Comparison of ENCODE assay signal across 21 cellular contexts in the genomic region with DNA sequence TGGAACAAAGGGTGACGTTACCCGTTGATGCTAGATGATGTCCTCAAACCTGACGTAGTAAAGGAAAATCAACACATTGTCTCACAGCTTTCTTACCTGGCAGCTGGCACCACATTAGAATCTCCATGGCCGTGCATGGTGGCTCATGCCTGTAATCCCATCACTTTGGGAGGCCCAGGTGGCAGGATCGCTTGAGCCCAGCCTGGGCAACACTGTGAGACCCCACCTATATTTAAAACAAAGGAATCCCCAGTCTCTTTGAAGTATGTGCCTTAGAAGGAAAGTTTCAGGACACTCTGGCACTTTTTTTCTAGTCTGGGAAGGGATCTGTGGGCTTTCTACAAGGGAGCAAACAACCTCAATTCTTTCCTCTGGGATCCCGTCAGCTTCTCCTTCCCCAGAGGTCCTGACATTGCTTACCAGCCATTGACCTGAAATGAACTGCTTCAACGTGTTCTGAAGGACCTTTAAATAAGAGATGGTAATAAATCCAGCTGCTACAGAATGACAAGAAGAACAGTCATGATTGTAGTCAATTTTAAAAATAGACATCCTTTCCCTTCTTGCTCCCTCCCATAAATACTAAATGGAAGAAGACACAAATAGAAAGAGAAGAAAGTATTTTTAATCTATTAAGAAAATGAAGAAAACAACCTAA. TPM values are rescaled to one million over a fixed set of nuclear protein-coding genes. Genes with fewer than 3 reads are reported as not detected.
DNase-seq lines count a peak whose midpoint lies in the region; ATAC-seq, FAIRE-seq and TF ChIP-seq lines count a peak whose summit lies in the region.
"Had no signal": no experiment of that assay in that cellular context is flagged by ENCODE, and none has a peak within 500 bp of the region (broad histone marks: within the 10 kb centered on the region; RNA-seq: fewer than 3 reads in every experiment).

No MANE protein-coding gene starts in this region.

- no peak overlapping the region for H4K5ac ChIP-seq in mesendoderm (ENCODE audit: low read length)

- dilution Hi-C loops in endothelial cell of umbilical vein (cut with MboI; ENCODE audit: extremely low pct_ligation_motif_present, low sequenced_read_pairs): no loop called here

- H3K36me3 ChIP-seq in HUES48 (ENCODE audit: control insufficient read depth, insufficient read depth, low read length) (no peaks in the 10 kb centered on the region), PC-9 (ENCODE audit: low read depth) (no peaks in the 10 kb centered on the region), endothelial cell of umbilical vein (ENCODE audit: control insufficient read depth in 2 of 2, extremely low read depth in 1 of 2, insufficient read depth in 2 of 2, low read length in 2 of 2) (no peaks in the 10 kb centered on the region), gastrocnemius medialis (no peaks in the 10 kb centered on the region), mesendoderm (ENCODE audit: control insufficient read depth, insufficient read depth, low read length) (no peaks in the 10 kb centered on the region)

- H3K9me3 ChIP-seq in HUES48 (ENCODE audit: control insufficient read depth, insufficient read depth, low read length) (no peaks in the 10 kb centered on the region), PC-9 (ENCODE audit: insufficient read depth, low read depth) (no peaks in the 10 kb centered on the region), endothelial cell of umbilical vein (replicated peaks; ENCODE audit: control insufficient read depth, insufficient read depth, low read length) (no peaks in the 10 kb centered on the region), gastrocnemius medialis (no peaks in the 10 kb centered on the region)
- H3K9me3 ChIP-seq: body of pancreas, neutrophil had no signal

- ATAC-seq in gastrocnemius medialis: peak; percentile 78 to 85
- ATAC-seq: activated T-cell treated with anti-CD3 and anti-CD28 coated beads, Interleukin-2, amount 50 U/mL, for 72 hours; stimulated activated effector memory CD8-positive, alpha-beta T cell treated with anti-CD3 and anti-CD28 coated beads, Interleukin-12 subunit alpha, Interleukin-12 subunit beta, amount 100 ng/mL, for 72 hours had no signal

- H2AFZ ChIP-seq in PC-9 (no peak overlapping the region), endothelial cell of umbilical vein (ENCODE audit: low read depth, low read length) (no peak overlapping the region)

- H3K4me1 ChIP-seq in HUES48 (ENCODE audit: control insufficient read depth, insufficient read depth, low read length): peaks cover 13% of the 10 kb centered on the region; the same call in 1 of the 2 replicates
- peaks cover 15% of the 10 kb centered on the region for H3K4me1 ChIP-seq in PC-9 (replicated peaks; ENCODE audit: insufficient read depth)
- H3K4me1 ChIP-seq in endothelial cell of umbilical vein (ENCODE audit: control insufficient read depth, extremely low read depth, insufficient read depth, low read length): peaks cover 20% of the 10 kb centered on the region
- peaks cover 5 to 17% of the 10 kb centered on the region in 2 donors for H3K4me1 ChIP-seq in gastrocnemius medialis
- H3K4me1 ChIP-seq in mesendoderm (ENCODE audit: control insufficient read depth, low read depth, low read length): no peaks in the 10 kb centered on the region
- H3K4me1 ChIP-seq: body of pancreas had no signal

- H2BK15ac ChIP-seq in mesendoderm (replicated peaks; ENCODE audit: low read depth): no peak overlapping the region

- no peak overlapping the region for H3K9ac ChIP-seq in HUES48 (ENCODE audit: low read depth, low read length)
- peak overlapping the region; percentile 74 for H3K9ac ChIP-seq in endothelial cell of umbilical vein (replicated peaks; ENCODE audit: extremely low read depth, insufficient read depth, low read length)
- H3K9ac ChIP-seq in mesendoderm (ENCODE audit: low read length): no peak overlapping the region

- no peak overlapping the region for H2BK120ac ChIP-seq in mesendoderm (ENCODE audit: low read depth, low read length)

- H3K79me2 ChIP-seq in PC-9 (ENCODE audit: low read depth): no peaks in the 10 kb centered on the region
- no peaks in the 10 kb centered on the region for H3K79me2 ChIP-seq in endothelial cell of umbilical vein (ENCODE audit: control insufficient read depth, insufficient read depth, low read length)
- H3K79me2 ChIP-seq in mesendoderm (ENCODE audit: control insufficient read depth, insufficient read depth, low read length): no peaks in the 10 kb centered on the region

- H2BK5ac ChIP-seq in mesendoderm (ENCODE audit: low read length): no peak overlapping the region

- H3K79me1 ChIP-seq in mesendoderm (ENCODE audit: low read length): no peaks in the 10 kb centered on the region

- TF ChIP-seq POLR2A in endothelial cell of umbilical vein (IDR thresholded peaks at IDR 0.05; ENCODE audit: low read depth, low read length) (no peak), gastrocnemius medialis (IDR thresholded peaks at IDR 0.05) (no peak)

- H4K20me1 ChIP-seq in PC-9 (ENCODE audit: insufficient read depth): no peaks in the 10 kb centered on the region
- no peaks in the 10 kb centered on the region for H4K20me1 ChIP-seq in endothelial cell of umbilical vein (replicated peaks; ENCODE audit: control insufficient read depth, extremely low read depth, insufficient read depth, low read length)

- H3K4me3 ChIP-seq in HUES48 (ENCODE audit: low read depth, low read length) (no peak overlapping the region), PC-9 (no peak overlapping the region), endothelial cell of umbilical vein (replicated peaks in 1 of 3; ENCODE audit: insufficient read depth in 1 of 3, low read depth in 1 of 3, low read length in 3 of 3) (no peak overlapping the region), gastrocnemius medialis (no peak overlapping the region), mesendoderm (ENCODE audit: low read length) (no peak overlapping the region)
- H3K4me3 ChIP-seq: body of pancreas had no signal

- TSS peak; percentile 76 for BruUV-seq in PC-9 (replicated peaks; lab: Mats Ljungman, UMichigan)
- TSS peak; percentile 79 for BruUV-seq in endothelial cell of umbilical vein (replicated peaks; lab: Mats Ljungman, UMichigan)

- H4K8ac ChIP-seq in mesendoderm (ENCODE audit: low read depth, low read length): no peak overlapping the region

- in situ Hi-C loops in gastrocnemius medialis (cut with MboI; ENCODE audit: low sequenced_read_pairs in 4 of 4): no loop called here

- H3F3A ChIP-seq in PC-9 (ENCODE audit: insufficient read depth, low read depth): 0 out of 2 replicates have a peak, but pooled peaks cover 5% of the 10 kb centered on the region

- no peak overlapping the region for H3K18ac ChIP-seq in mesendoderm (ENCODE audit: low read length)

- no peaks in the 10 kb centered on the region for H3K9me1 ChIP-seq in endothelial cell of umbilical vein (replicated peaks; ENCODE audit: control insufficient read depth, extremely low read depth, insufficient read depth, low read length)

- H3K27ac ChIP-seq in HUES48 (ENCODE audit: low read depth, low read length) (peak overlapping the region; percentile 21), PC-9 (no peak overlapping the region), endothelial cell of umbilical vein (ENCODE audit: insufficient read depth, low read depth, low read length) (peak overlapping the region; percentile 91), gastrocnemius medialis (peak overlapping the region in 3 of 4 donors; percentile 60 to 66 (median 62)), mesendoderm (ENCODE audit: low read depth, low read length) (no peak overlapping the region)
- H3K27ac ChIP-seq: body of pancreas, neutrophil, VCaP had no signal

- H3K56ac ChIP-seq in mesendoderm (ENCODE audit: low read length): no peak overlapping the region

- no peak overlapping the region for H3K4ac ChIP-seq in mesendoderm (ENCODE audit: low read depth, low read length)

- TF ChIP-seq CTCF in PC-9 (conservative IDR thresholded peaks at IDR 0.05) (no peak), endothelial cell of umbilical vein (IDR thresholded peaks at IDR 0.05; ENCODE audit: extremely low read depth in 1 of 2, insufficient read depth in 1 of 2, low read depth in 1 of 2, low read length in 2 of 2) (no peak), gastrocnemius medialis (IDR thresholded peaks at IDR 0.05 in 4 of 5, conservative IDR thresholded peaks at IDR 0.05 in 1 of 5) (no peak)

- POLR2A ChIA-PET in PC-9 (lab: Charles Lee; ENCODE audit: unreplicated experiment) (no interaction called here), endothelial cell of umbilical vein (lab: Charles Lee) (interaction anchor here (1.0 kb wide), 1 partner anchor 54 kb away, joined by 3 read pairs; no protein-coding TSS in a partner anchor)

- H3K9me2 ChIP-seq in PC-9 (ENCODE audit: insufficient read depth): no peaks in the 10 kb centered on the region

- intact Hi-C loops in PC-9 (cut with micrococcal nuclease; ENCODE audit: unreplicated experiment): no loop called here
- intact Hi-C loops in endothelial cell of umbilical vein (cut with micrococcal nuclease): loop anchor here (1.0 to 5.0 kb wide), 5 partner anchors 22 to 443 kb away; no protein-coding TSS in a partner anchor
- intact Hi-C loops in gastrocnemius medialis (cut with DNase I; ENCODE audit: low total_unique reads): no loop called here

- CTCF ChIA-PET in PC-9 (lab: Charles Lee) (no interaction called here), endothelial cell of umbilical vein (lab: Charles Lee) (interaction anchor here (0.8 to 2.4 kb wide), 7 partner anchors 17 to 327 kb away, joined by 3 to 11 read pairs (median 3); no protein-coding TSS in a partner anchor)

- H3K4me2 ChIP-seq in PC-9: peak overlapping the region; percentile 75; the same call in 1 of the 2 replicates
- H3K4me2 ChIP-seq in endothelial cell of umbilical vein (ENCODE audit: insufficient read depth, low read length): peak overlapping the region; percentile 87
- no peak overlapping the region for H3K4me2 ChIP-seq in mesendoderm (ENCODE audit: low read length)

- no peak overlapping the region for H3K23ac ChIP-seq in mesendoderm (ENCODE audit: low read length)

- no peak for DNase-seq in PC-9
- DNase-seq in endothelial cell of umbilical vein (ENCODE audit: low read depth, low spot score): no peak
- no peak for DNase-seq in gastrocnemius medialis
- no peak for DNase-seq in NK-92 (lab: John Stamatoyannopoulos, UW; ENCODE audit: unreplicated experiment)
- no peak for DNase-seq in nucleus accumbens (lab: John Stamatoyannopoulos, UW)
- DNase-seq in mesendoderm: no peak
- DNase-seq: activated CD4-positive, alpha-beta T cell treated with anti-CD3 and anti-CD28 coated beads, Interleukin-2, amount 10 ng/mL, durations not matched to agents 7 days and 5 days; activated naive CD4-positive, alpha-beta T cell treated with Interleukin-2 at 50 U/mL for 16 hours; activated T-cell treated with anti-CD3 and anti-CD28 coated beads, Interleukin-2, amount 50 U/mL, for 72 hours; CD4-positive, CD25-positive, alpha-beta regulatory T cell; NCI-H1436 treated with DMSO at 0.1 percent for 48 hours; NCI-H345; retina; stimulated activated CD4-positive, alpha-beta T cell treated with anti-CD3 and anti-CD28 coated beads, Interleukin-4, amount 100 ng/mL, for 24 hours had no signal

- no CpG with 5 or more reads among the region's 7 CpGs for WGBS in mesendoderm (ENCODE audit: extremely low coverage, insufficient coverage, low lambda C conversion rate)

- FAIRE-seq in endothelial cell of umbilical vein (lab: Jason Lieb, UNC): no peak
- FAIRE-seq: D721Med, GM19239 had no signal

- H3K27me3 ChIP-seq in HUES48 (ENCODE audit: control insufficient read depth, insufficient read depth, low read length) (no peaks in the 10 kb centered on the region), PC-9 (ENCODE audit: insufficient read depth, low read depth) (no peaks in the 10 kb centered on the region), endothelial cell of umbilical vein (ENCODE audit: control insufficient read depth in 2 of 2, insufficient read depth in 2 of 2, low read length in 2 of 2) (no peaks in the 10 kb centered on the region), gastrocnemius medialis (no peaks in the 10 kb centered on the region), mesendoderm (ENCODE audit: insufficient read depth, low read length, poor library complexity) (no peaks in the 10 kb centered on the region)
- H3K27me3 ChIP-seq: body of pancreas, neutrophil had no signal

- no peak overlapping the region for H2AK5ac ChIP-seq in mesendoderm (ENCODE audit: low read length)

RNA-seq across cellular contexts. Expression of gene TTC7B, which starts 33.7 kb away (rescaled TPM):
- total RNA-seq in PC-9 (2021) (6.8 and 8.9 TPM in 2 replicates), endothelial cell of umbilical vein (76.5 and 86.4 TPM in 2 replicates), gastrocnemius medialis (10 to 100 TPM; 35.0 to 78.7 (median 36.8) TPM)
- polyA plus RNA-seq in endothelial cell of umbilical vein: 46.8 and 65.5 TPM in 2 replicates
- polyA plus RNA-seq in endothelial cell of umbilical vein (2011; cell fraction: cytosol; rRNA removed): 60.3 and 66.3 TPM in 2 replicates
- polyA plus RNA-seq in endothelial cell of umbilical vein (2011; cell fraction: nucleus; rRNA removed): 58.0 and 60.5 TPM in 2 replicates
- polyA plus RNA-seq in endothelial cell of umbilical vein (2012): 48.9 and 51.3 TPM in 2 replicates
- polyA minus RNA-seq in endothelial cell of umbilical vein: 92.1 and 99.3 TPM in 2 replicates
- polyA minus RNA-seq in endothelial cell of umbilical vein (2011; cell fraction: cytosol; rRNA and poly(A)+ RNA removed): 15.5 TPM
- 113 and 116 TPM in 2 replicates for polyA minus RNA-seq in endothelial cell of umbilical vein (2011; cell fraction: nucleus; rRNA and poly(A)+ RNA removed)
- 15.6 TPM for polyA plus RNA-seq in mesendoderm (2013, experiment 1 of 2)
- 17.0 TPM for polyA plus RNA-seq in mesendoderm (2013, experiment 2 of 2)

Comparison
In these comparisons a context has a peak if more than half of its experiments do, and no peak if none do; other contexts are left out.
1. H3K27ac ChIP-seq: peak in HUES48 (single experiment), endothelial cell of umbilical vein (single experiment) and gastrocnemius medialis (3 of 4); none in PC-9 (single experiment) and mesendoderm (single experiment).